In the genomic region with DNA sequence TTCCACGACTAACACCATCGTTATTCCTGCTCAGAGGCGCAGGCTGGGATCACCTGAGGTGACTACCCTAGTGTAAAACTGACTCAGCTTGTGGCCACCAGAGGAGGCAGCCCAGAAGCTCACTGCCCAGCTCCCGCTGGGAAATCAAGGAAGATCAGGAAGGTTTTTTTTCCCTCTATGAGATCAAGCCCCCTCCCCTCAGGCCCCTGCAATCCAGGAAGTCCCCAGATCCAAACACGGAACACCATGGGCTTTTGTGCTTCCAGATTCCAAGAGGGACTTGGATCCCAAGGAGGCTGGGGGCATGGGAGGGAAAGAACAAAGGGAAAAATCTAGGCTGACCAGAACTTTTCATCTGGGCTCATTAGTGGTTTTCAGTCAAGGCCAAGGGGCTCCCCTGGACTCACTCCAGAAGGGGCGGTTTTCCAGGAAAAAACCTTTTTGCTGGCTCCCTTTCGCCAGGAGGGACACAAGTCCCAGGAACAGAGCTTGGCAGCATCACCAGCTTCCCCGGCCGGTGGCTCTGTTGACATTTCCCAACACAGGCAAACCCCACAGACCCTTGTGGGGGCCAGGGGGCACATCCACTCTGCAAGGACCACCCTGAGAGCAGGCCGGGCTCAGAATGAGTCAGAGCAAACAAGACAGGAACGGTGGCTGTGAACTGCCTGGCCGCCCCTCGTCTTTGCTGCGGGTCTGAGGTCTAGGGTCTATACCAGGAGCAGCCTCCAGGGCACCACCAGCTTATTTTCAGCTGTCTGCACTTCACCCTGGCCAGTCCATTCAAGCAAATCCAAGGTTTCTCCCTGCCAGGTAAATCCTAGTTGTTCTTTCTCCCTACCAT, we compare ENCODE assay signal across 1 cellular context.
TF ChIP-seq lines count a peak whose summit lies in the region.

No MANE protein-coding gene starts in this region.

TF ChIP-seq in HepG2, 621 proteins besides CTCF, POLR2A, EP300 and RAD21 (continued from another document and continues in another):
- TF ChIP-seq ZBTB40 (IDR thresholded peaks at IDR 0.05) (no peak), ZBTB40 (CRISPR knock-in tag; IDR thresholded peaks at IDR 0.05) (peak; percentile 72), ZNF781 (CRISPR knock-in tag; IDR thresholded peaks at IDR 0.05; ENCODE audit: borderline replicate concordance, not compliant biosample characterization) (no peak), MED1 (CRISPR knock-in tag; IDR thresholded peaks at IDR 0.05) (peak; percentile 79), FOXJ3 (CRISPR knock-in tag; IDR thresholded peaks at IDR 0.05; ENCODE audit: borderline replicate concordance) (peak; percentile 67), ZSCAN5A (CRISPR knock-in tag; IDR thresholded peaks at IDR 0.05; ENCODE audit: borderline replicate concordance) (peak; percentile 57; the same call in 1 of the 2 replicates), FIP1L1 (IDR thresholded peaks at IDR 0.05; ENCODE audit: borderline replicate concordance, insufficient read depth, low read depth, low read length) (peak; percentile 47; the same call in 1 of the 2 replicates), GFI1 (CRISPR knock-in tag; IDR thresholded peaks at IDR 0.05; ENCODE audit: borderline replicate concordance) (peak; percentile 68), GABPB1 (CRISPR knock-in tag; IDR thresholded peaks at IDR 0.05) (peak; percentile 52; the same call in 1 of the 2 replicates), ZNF263 (CRISPR knock-in tag; IDR thresholded peaks at IDR 0.05) (peak; percentile 16; the same call in 1 of the 2 replicates), SIX4 (CRISPR knock-in tag; IDR thresholded peaks at IDR 0.05) (peak; percentile 31; the same call in 1 of the 2 replicates), BCL6 (CRISPR knock-in tag; IDR thresholded peaks at IDR 0.05) (peak; percentile 96), ZNF629 (CRISPR knock-in tag; conservative IDR thresholded peaks at IDR 0.05) (0 out of 2 replicates have a peak, but pooled peaks have one; percentile 27), SKI (IDR thresholded peaks at IDR 0.05; ENCODE audit: partially characterized antibody) (peak; percentile 77), ZNF670 (CRISPR knock-in tag; IDR thresholded peaks at IDR 0.05; ENCODE audit: borderline replicate concordance) (peak; percentile 79; the same call in 1 of the 2 replicates), MBD4 (IDR thresholded peaks at IDR 0.05; ENCODE audit: borderline replicate concordance, low read length) (no peak), THAP11 (CRISPR knock-in tag; IDR thresholded peaks at IDR 0.05) (peak; percentile 39; the same call in 1 of the 2 replicates), ZNF691 (CRISPR knock-in tag; IDR thresholded peaks at IDR 0.05; ENCODE audit: borderline replicate concordance, low read depth) (0 out of 2 replicates have a peak, but pooled peaks have one; percentile 31), ZNF891 (CRISPR knock-in tag; IDR thresholded peaks at IDR 0.05) (peak; percentile 85), ZNF317 (CRISPR knock-in tag; IDR thresholded peaks at IDR 0.05) (no peak), PHF8 (CRISPR knock-in tag; IDR thresholded peaks at IDR 0.05) (peak; percentile 35; the same call in 1 of the 2 replicates), KDM3A (CRISPR knock-in tag; IDR thresholded peaks at IDR 0.05; ENCODE audit: low read depth) (peak; percentile 69; the same call in 1 of the 2 replicates), MTA1 (CRISPR knock-in tag; IDR thresholded peaks at IDR 0.05; ENCODE audit: borderline replicate concordance) (peak; percentile 98), MTF1 (CRISPR knock-in tag; IDR thresholded peaks at IDR 0.05) (no peak), HIVEP1 (CRISPR knock-in tag; IDR thresholded peaks at IDR 0.05) (peak; percentile 83), PHF5A (CRISPR knock-in tag; IDR thresholded peaks at IDR 0.05; ENCODE audit: low read depth, unreplicated experiment) (peak; percentile 56), ZFP62 (CRISPR knock-in tag; IDR thresholded peaks at IDR 0.05) (no peak), BORCS8-MEF2B (CRISPR knock-in tag; IDR thresholded peaks at IDR 0.05) (0 out of 2 replicates have a peak, but pooled peaks have one; percentile 62), KDM1A (CRISPR knock-in tag; IDR thresholded peaks at IDR 0.05) (peak; percentile 41; the same call in 1 of the 2 replicates), TBL1XR1 (IDR thresholded peaks at IDR 0.05; ENCODE audit: borderline replicate concordance, low read length, partially characterized antibody) (peak; percentile 68), PPARG (CRISPR knock-in tag; conservative IDR thresholded peaks at IDR 0.05) (0 out of 2 replicates have a peak, but pooled peaks have one; percentile 61), SAP130 (CRISPR knock-in tag; IDR thresholded peaks at IDR 0.05; ENCODE audit: low read depth) (peak; percentile 86), ZNF788 (CRISPR knock-in tag; IDR thresholded peaks at IDR 0.05; ENCODE audit: borderline replicate concordance) (no peak), HNRNPH1 (optimal IDR thresholded peaks at IDR 0.05; ENCODE audit: low read depth, low read length) (peak; percentile 39), ZNF264 (CRISPR knock-in tag; IDR thresholded peaks at IDR 0.05) (peak; percentile 89)
- TF ChIP-seq, protein P1, sequence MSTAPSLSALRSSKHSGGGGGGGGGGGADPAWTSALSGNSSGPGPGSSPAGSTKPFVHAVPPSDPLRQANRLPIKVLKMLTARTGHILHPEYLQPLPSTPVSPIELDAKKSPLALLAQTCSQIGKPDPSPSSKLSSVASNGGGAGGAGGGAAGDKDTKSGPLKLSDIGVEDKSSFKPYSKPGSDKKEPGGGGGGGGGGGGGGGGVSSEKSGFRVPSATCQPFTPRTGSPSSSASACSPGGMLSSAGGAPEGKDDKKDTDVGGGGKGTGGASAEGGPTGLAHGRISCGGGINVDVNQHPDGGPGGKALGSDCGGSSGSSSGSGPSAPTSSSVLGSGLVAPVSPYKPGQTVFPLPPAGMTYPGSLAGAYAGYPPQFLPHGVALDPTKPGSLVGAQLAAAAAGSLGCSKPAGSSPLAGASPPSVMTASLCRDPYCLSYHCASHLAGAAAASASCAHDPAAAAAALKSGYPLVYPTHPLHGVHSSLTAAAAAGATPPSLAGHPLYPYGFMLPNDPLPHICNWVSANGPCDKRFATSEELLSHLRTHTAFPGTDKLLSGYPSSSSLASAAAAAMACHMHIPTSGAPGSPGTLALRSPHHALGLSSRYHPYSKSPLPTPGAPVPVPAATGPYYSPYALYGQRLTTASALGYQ (CRISPR knock-in tag; IDR thresholded peaks at IDR 0.05) = peak; percentile 67; the same call in 1 of the 2 replicates
- TF ChIP-seq, protein P2, sequence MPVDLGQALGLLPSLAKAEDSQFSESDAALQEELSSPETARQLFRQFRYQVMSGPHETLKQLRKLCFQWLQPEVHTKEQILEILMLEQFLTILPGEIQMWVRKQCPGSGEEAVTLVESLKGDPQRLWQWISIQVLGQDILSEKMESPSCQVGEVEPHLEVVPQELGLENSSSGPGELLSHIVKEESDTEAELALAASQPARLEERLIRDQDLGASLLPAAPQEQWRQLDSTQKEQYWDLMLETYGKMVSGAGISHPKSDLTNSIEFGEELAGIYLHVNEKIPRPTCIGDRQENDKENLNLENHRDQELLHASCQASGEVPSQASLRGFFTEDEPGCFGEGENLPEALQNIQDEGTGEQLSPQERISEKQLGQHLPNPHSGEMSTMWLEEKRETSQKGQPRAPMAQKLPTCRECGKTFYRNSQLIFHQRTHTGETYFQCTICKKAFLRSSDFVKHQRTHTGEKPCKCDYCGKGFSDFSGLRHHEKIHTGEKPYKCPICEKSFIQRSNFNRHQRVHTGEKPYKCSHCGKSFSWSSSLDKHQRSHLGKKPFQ (CRISPR knock-in tag; IDR thresholded peaks at IDR 0.05; ENCODE audit: insufficient replicate concordance) = peak; percentile 50
